Comparison of ENCODE assay signal across 10 cellular contexts in the genomic region with DNA sequence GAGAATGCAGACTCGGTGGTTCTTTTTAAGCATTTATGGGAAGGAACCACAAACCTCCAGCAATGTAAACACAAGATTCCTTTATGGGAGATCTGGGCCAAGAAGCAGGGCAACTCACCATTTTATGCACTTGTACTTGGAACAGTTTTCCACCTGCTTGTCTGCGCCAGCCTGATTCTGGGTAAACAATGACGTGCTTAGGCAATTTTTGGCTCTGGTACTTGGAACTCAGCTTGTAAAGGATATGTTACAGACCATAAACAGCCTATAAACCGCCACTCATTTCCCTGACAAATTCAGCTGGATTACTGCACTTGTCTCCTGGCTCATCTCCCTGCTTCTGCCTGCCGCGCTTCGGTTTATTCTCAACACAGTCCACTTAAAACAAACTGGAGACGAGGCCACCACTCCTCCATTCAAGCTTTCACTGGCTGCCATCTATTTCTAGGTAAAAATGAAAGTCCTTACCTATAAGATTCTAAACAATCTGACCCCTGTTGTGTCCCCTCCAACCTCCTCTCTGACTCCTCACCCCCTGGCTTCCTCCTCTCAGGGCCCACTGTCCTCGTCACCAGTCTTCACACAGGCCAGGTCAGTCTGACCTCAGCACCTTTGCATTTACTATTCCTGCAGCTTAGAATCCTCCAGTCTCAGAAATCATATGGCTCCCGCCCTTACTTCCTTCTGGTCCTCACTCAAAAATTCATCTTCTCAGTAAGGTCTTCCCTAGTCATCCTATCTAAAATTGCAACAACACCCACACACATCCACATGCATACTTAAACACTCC.
DNase-seq lines count a peak whose midpoint lies in the region; FAIRE-seq and TF ChIP-seq lines count a peak whose summit lies in the region.
"Had no signal": no experiment of that assay in that cellular context is flagged by ENCODE, and none has a peak within 500 bp of the region (broad histone marks: within the 10 kb centered on the region; RNA-seq: fewer than 3 reads in every experiment).

No MANE protein-coding gene starts in this region.

- intact Hi-C loops in colonic mucosa (cut with DNase I) = loop anchor here (5.0 kb wide), 1 partner anchor 40 kb away; no protein-coding TSS in a partner anchor
- intact Hi-C loops in PC-9 (cut with micrococcal nuclease; ENCODE audit: unreplicated experiment) = no loop called here

- peaks cover 5% of the 10 kb centered on the region for H3K4me1 Mint-ChIP-seq in type B pancreatic cell (ENCODE audit: unreplicated experiment)
- H3K4me1 Mint-ChIP-seq: neural crest cell had no signal

- DNase-seq in DMS79 (lab: John Stamatoyannopoulos, UW) (peak; percentile 91), NCI-H2107 (lab: John Stamatoyannopoulos, UW) (peak; percentile 42), colonic mucosa (peak; percentile 83), occipital lobe (lab: John Stamatoyannopoulos, UW) (peak; percentile 31), type B pancreatic cell (ENCODE audit: extremely low spot score, unreplicated experiment) (no peak), PC-9 (no peak), HTR-8/SVneo (ENCODE audit: insufficient read length, low spot score) (no peak), HPDE6-E6E7 (ENCODE audit: extremely low spot score) (no peak)
- DNase-seq: NK-92 treated with Interleukin-12 subunit alpha and Interleukin-12 subunit beta, amount 100 ng/mL, for 24 hours had no signal

- H3K4me3 ChIP-seq in colonic mucosa = no peak overlapping the region
- H3K4me3 ChIP-seq in PC-9 = no peak overlapping the region

- BruUV-seq in PC-9 (replicated peaks; lab: Mats Ljungman, UMichigan) = no TSS peak

- H3K4me3 Mint-ChIP-seq in type B pancreatic cell = no peak overlapping the region
- H3K4me3 Mint-ChIP-seq: neural crest cell had no signal

- H3F3A ChIP-seq in PC-9 (ENCODE audit: insufficient read depth, low read depth) = no peaks in the 10 kb centered on the region

- no peaks in the 10 kb centered on the region for H3K9me3 ChIP-seq in colonic mucosa
- no peaks in the 10 kb centered on the region for H3K9me3 ChIP-seq in PC-9 (ENCODE audit: insufficient read depth, low read depth)

- no peaks in the 10 kb centered on the region for H3K9me2 ChIP-seq in PC-9 (ENCODE audit: insufficient read depth)

- H3K9me3 Mint-ChIP-seq in type B pancreatic cell = peaks cover 5% of the 10 kb centered on the region

- no peak overlapping the region for H3K9ac ChIP-seq in colonic mucosa (ENCODE audit: low read depth in 2 of 2, low read length in 2 of 2)

- TF ChIP-seq CTCF in colonic mucosa (IDR thresholded peaks at IDR 0.05) (no peak), type B pancreatic cell (conservative IDR thresholded peaks at IDR 0.05) (no peak), PC-9 (conservative IDR thresholded peaks at IDR 0.05) (no peak)

- H3K36me3 Mint-ChIP-seq in type B pancreatic cell = no peaks in the 10 kb centered on the region

- H3K4me1 ChIP-seq in colonic mucosa (peaks cover 7% of the 10 kb centered on the region), PC-9 (replicated peaks; ENCODE audit: insufficient read depth) (no peaks in the 10 kb centered on the region)

- POLR2A ChIA-PET in PC-9 (lab: Charles Lee; ENCODE audit: unreplicated experiment) = no interaction called here

- no peak overlapping the region for H2AFZ ChIP-seq in PC-9

- no peaks in the 10 kb centered on the region for H4K20me1 ChIP-seq in PC-9 (ENCODE audit: insufficient read depth)

- H3K36me3 ChIP-seq in colonic mucosa (no peaks in the 10 kb centered on the region), PC-9 (ENCODE audit: low read depth) (no peaks in the 10 kb centered on the region)

- CTCF ChIA-PET in PC-9 (lab: Charles Lee) = no interaction called here

- no peak overlapping the region for H3K27ac Mint-ChIP-seq in type B pancreatic cell

- no peak for FAIRE-seq in HTR-8/SVneo (lab: Jason Lieb, UNC)

- no peaks in the 10 kb centered on the region for H3K79me2 ChIP-seq in PC-9 (ENCODE audit: low read depth)

- peak overlapping the region; percentile 41 for H3K27ac ChIP-seq in colonic mucosa
- no peak overlapping the region for H3K27ac ChIP-seq in PC-9

- H3K27me3 Mint-ChIP-seq in type B pancreatic cell = no peaks in the 10 kb centered on the region

- H3K27me3 ChIP-seq in colonic mucosa (no peaks in the 10 kb centered on the region), PC-9 (ENCODE audit: insufficient read depth, low read depth) (0 out of 2 replicates have a peak, but pooled peaks cover 3% of the 10 kb centered on the region)

- H3K4me2 ChIP-seq in PC-9 = no peak overlapping the region

Comparison
In these comparisons a context has a peak if more than half of its experiments do, and no peak if none do; other contexts are left out.
1. DNase-seq: peak in DMS79 (single experiment), NCI-H2107 (single experiment), colonic mucosa (single experiment) and occipital lobe (single experiment); none in type B pancreatic cell (single experiment), PC-9 (0 of 2), HTR-8/SVneo (single experiment) and HPDE6-E6E7 (single experiment).